Comparison of ENCODE assay signal across 11 cellular contexts in genomic region chr9:6894135-6894534, GRCh38.
DNase-seq lines count a peak whose midpoint lies in the region; ATAC-seq and TF ChIP-seq lines count a peak whose summit lies in the region.
"Had no signal": no experiment of that assay in that cellular context is flagged by ENCODE, and none has a peak within 500 bp of the region (broad histone marks: within the 10 kb centered on the region; RNA-seq: fewer than 3 reads in every experiment).

No MANE protein-coding gene starts in this region.

- no peaks in the 10 kb centered on the region for H3K9me3 ChIP-seq in smooth muscle cell (replicated peaks; ENCODE audit: low read depth)
- H3K9me3 ChIP-seq in effector memory CD4-positive, alpha-beta T cell (ENCODE audit: control insufficient read depth, low read length), result no peaks in the 10 kb centered on the region
- H3K9me3 ChIP-seq: tibial artery had no signal

- peak overlapping the region; percentile 19 for H3K4me3 Mint-ChIP-seq in activated T-helper 2 cell treated with anti-CD3 and anti-CD28 coated beads, Interferon-gamma antibody, Interleukin-2, Interleukin-4, amounts not matched to agents 10 μg/mL and 5 μg/mL and 100 μg/mL, durations not matched to agents 14 hours and 24 hours and 36 hours (ENCODE audit: low read depth)

- no peak overlapping the region for H3K4me3 ChIP-seq in smooth muscle cell
- no peak overlapping the region for H3K4me3 ChIP-seq in effector memory CD4-positive, alpha-beta T cell (ENCODE audit: insufficient read depth, low read depth, low read length, poor library complexity, severe bottlenecking)
- H3K4me3 ChIP-seq: tibial artery had no signal

- H3K36me3 ChIP-seq in smooth muscle cell (ENCODE audit: low read depth), result peaks cover 7% of the 10 kb centered on the region
- H3K36me3 ChIP-seq in effector memory CD4-positive, alpha-beta T cell (ENCODE audit: control insufficient read depth, insufficient read depth, low read length), result peaks cover 5% of the 10 kb centered on the region

- ATAC-seq in GM18511 (IDR thresholded peaks at IDR 0.05; ENCODE audit: unreplicated experiment) (peak; percentile 94), GM19468 (IDR thresholded peaks at IDR 0.05; ENCODE audit: extremely low read depth, unreplicated experiment) (peak; percentile 84), HG03045 (IDR thresholded peaks at IDR 0.05; ENCODE audit: unreplicated experiment) (peak; percentile 91)

- H3K27me3 Mint-ChIP-seq in activated T-helper 2 cell treated with anti-CD3 and anti-CD28 coated beads, Interferon-gamma antibody, Interleukin-2, Interleukin-4, amounts not matched to agents 10 μg/mL and 5 μg/mL and 100 μg/mL, durations not matched to agents 14 hours and 24 hours and 36 hours (ENCODE audit: low read depth), result no peaks in the 10 kb centered on the region

- peaks cover 3% of the 10 kb centered on the region for H3K9me3 Mint-ChIP-seq in activated T-helper 2 cell treated with anti-CD3 and anti-CD28 coated beads, Interferon-gamma antibody, Interleukin-2, Interleukin-4, amounts not matched to agents 10 μg/mL and 5 μg/mL and 100 μg/mL, durations not matched to agents 14 hours and 24 hours and 36 hours

- H3K4me2 ChIP-seq in smooth muscle cell, result no peak overlapping the region

- WGBS in smooth muscle cell (ENCODE audit: low lambda C conversion rate), result 92% methylated on average over 3 of the region's 3 CpGs

- H3K79me2 ChIP-seq in smooth muscle cell (ENCODE audit: low read depth), result no peaks in the 10 kb centered on the region

- no peaks in the 10 kb centered on the region for H3F3A ChIP-seq in smooth muscle cell (ENCODE audit: low read depth)

- no peak overlapping the region for H3K27ac ChIP-seq in smooth muscle cell (ENCODE audit: low read depth)
- no peak overlapping the region for H3K27ac ChIP-seq in effector memory CD4-positive, alpha-beta T cell (ENCODE audit: insufficient read depth, low read length, poor library complexity, severe bottlenecking)
- H3K27ac ChIP-seq: tibial artery had no signal

- intact Hi-C loops in activated T-helper 2 cell treated with anti-CD3 and anti-CD28 coated beads, Interferon-gamma antibody, Interleukin-2, Interleukin-4, amounts not matched to agents 10 μg/mL and 5 μg/mL and 100 μg/mL, durations not matched to agents 14 hours and 24 hours and 36 hours (cut with micrococcal nuclease), result loop anchor here (1.0 to 10.0 kb wide), 8 partner anchors 67 to 1538 kb away; partner anchors contain the start of genes KDM4C and UHRF2

- no peak overlapping the region for H3K9ac ChIP-seq in smooth muscle cell (ENCODE audit: low read depth)

- H3K36me3 Mint-ChIP-seq in activated T-helper 2 cell treated with anti-CD3 and anti-CD28 coated beads, Interferon-gamma antibody, Interleukin-2, Interleukin-4, amounts not matched to agents 10 μg/mL and 5 μg/mL and 100 μg/mL, durations not matched to agents 14 hours and 24 hours and 36 hours (ENCODE audit: low read depth), result peaks cover 63% of the 10 kb centered on the region

- H3K27ac Mint-ChIP-seq in activated T-helper 2 cell treated with anti-CD3 and anti-CD28 coated beads, Interferon-gamma antibody, Interleukin-2, Interleukin-4, amounts not matched to agents 10 μg/mL and 5 μg/mL and 100 μg/mL, durations not matched to agents 14 hours and 24 hours and 36 hours, result peak overlapping the region; percentile 74

- H3K27me3 ChIP-seq in smooth muscle cell (ENCODE audit: low read depth), result no peaks in the 10 kb centered on the region
- H3K27me3 ChIP-seq in effector memory CD4-positive, alpha-beta T cell (replicated peaks; ENCODE audit: control insufficient read depth, insufficient read depth, low read length, poor library complexity, severe bottlenecking), result no peaks in the 10 kb centered on the region
- H3K27me3 ChIP-seq: tibial artery had no signal

- no peak for TF ChIP-seq CTCF in smooth muscle cell (IDR thresholded peaks at IDR 0.05; ENCODE audit: borderline replicate concordance, insufficient read depth, poor library complexity, severe bottlenecking)

- no peak for DNase-seq in activated T-helper 2 cell treated with anti-CD3 and anti-CD28 coated beads, Interferon-gamma antibody, Interleukin-2, Interleukin-4, amounts not matched to agents 10 μg/mL and 5 μg/mL and 100 μg/mL, durations not matched to agents 14 hours and 24 hours and 36 hours (ENCODE audit: low spot score)
- DNase-seq in ureter (ENCODE audit: low spot score), result no peak
- no peak for DNase-seq in DMS 273 treated with DMSO at 0.1 percent for 48 hours (lab: John Stamatoyannopoulos, UW)
- no peak for DNase-seq in smooth muscle cell (lab: John Stamatoyannopoulos, UW; ENCODE audit: unreplicated experiment)
- no peak for DNase-seq in effector memory CD4-positive, alpha-beta T cell
- DNase-seq: hypothalamus, NCI-H187, tibial artery had no signal

- peaks cover 51% of the 10 kb centered on the region for H3K4me1 Mint-ChIP-seq in activated T-helper 2 cell treated with anti-CD3 and anti-CD28 coated beads, Interferon-gamma antibody, Interleukin-2, Interleukin-4, amounts not matched to agents 10 μg/mL and 5 μg/mL and 100 μg/mL, durations not matched to agents 14 hours and 24 hours and 36 hours (ENCODE audit: low read depth)

- H2AFZ ChIP-seq in smooth muscle cell (ENCODE audit: low read depth), result no peak overlapping the region

- H4K20me1 ChIP-seq in smooth muscle cell (ENCODE audit: low read depth), result peaks cover 37% of the 10 kb centered on the region

- H3K4me1 ChIP-seq in smooth muscle cell (ENCODE audit: low read depth), result no peaks in the 10 kb centered on the region
- H3K4me1 ChIP-seq in effector memory CD4-positive, alpha-beta T cell (ENCODE audit: control insufficient read depth, insufficient read depth, low read length, poor library complexity, severe bottlenecking), result peaks cover 11% of the 10 kb centered on the region
